Comparison of ENCODE assay signal across 10 cellular contexts in the genomic region with DNA sequence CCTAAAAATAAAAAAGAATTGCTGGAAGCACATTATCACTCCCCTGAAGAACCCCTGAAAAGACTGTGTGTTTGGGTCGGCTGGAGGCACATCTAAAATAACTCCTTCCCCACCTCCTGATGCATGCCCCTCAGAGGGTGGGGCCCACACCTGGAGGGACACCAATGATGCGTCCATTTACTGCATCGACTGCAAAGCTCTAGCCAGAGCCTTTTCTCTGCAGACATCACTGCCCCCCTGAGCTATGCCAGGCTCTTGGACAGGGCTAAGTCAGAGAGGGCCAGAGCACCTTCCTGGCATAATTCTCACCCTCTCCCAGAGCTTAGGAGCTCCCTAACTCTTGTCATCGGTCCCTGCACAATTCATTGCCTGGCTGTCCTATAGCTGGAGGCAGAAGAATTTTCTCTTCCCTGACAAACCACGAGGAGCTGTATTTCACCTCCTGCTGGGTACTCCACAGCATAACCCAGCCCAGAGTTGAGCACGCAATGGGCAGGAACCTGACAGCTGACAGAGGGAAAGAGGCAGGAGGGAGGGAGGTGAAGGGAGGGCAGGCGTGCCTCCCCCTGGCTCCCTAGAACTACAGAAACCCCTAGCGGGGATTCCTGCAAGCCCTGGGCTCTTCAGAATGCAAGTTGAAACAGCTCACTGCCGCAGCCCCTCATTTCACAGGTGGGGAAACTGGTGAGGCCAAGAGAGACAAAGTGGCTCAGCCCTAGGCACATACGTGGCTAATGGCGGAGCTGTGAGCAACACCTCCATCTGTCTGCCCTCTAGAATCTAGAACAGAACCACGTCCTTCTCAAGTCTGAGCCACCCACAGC. TPM values are rescaled to one million over a fixed set of nuclear protein-coding genes. Genes with fewer than 3 reads are reported as not detected.
DNase-seq lines count a peak whose midpoint lies in the region; ATAC-seq and TF ChIP-seq lines count a peak whose summit lies in the region.
"Had no signal": no experiment of that assay in that cellular context is flagged by ENCODE, and none has a peak within 500 bp of the region (broad histone marks: within the 10 kb centered on the region; RNA-seq: fewer than 3 reads in every experiment).

No MANE protein-coding gene starts in this region.

- ATAC-seq in activated CD8-positive, alpha-beta T cell treated with anti-CD3 and anti-CD28 coated beads, Interleukin-2, amount 10 ng/mL, durations not matched to agents 7 days and 5 days = peak; percentile 17
- ATAC-seq in HG02938 (IDR thresholded peaks at IDR 0.05; ENCODE audit: unreplicated experiment) = no peak
- no peak for ATAC-seq in HG02763 (IDR thresholded peaks at IDR 0.05; ENCODE audit: unreplicated experiment)
- ATAC-seq: naive thymus-derived CD8-positive, alpha-beta T cell had no signal

- WGBS in H9 (ENCODE audit: extremely low coverage, insufficient read length, low lambda C conversion rate) = no CpG with 5 or more reads among the region's 12 CpGs
- WGBS in thyroid gland, 2 donors = 71 to 89% methylated on average over 12 of the region's 12 CpGs

- no peak overlapping the region for H3K27ac ChIP-seq in H9 (ENCODE audit: insufficient read length, low read depth, low read length)
- peak overlapping the region; percentile 2 to 62 (median 58) for H3K27ac ChIP-seq in thyroid gland
- H3K27ac ChIP-seq: KMS-11 had no signal

- H4K8ac ChIP-seq in H9 (replicated peaks; ENCODE audit: insufficient read length, low read depth, low read length) = no peak overlapping the region

- H3K14ac ChIP-seq in H9 (ENCODE audit: insufficient read depth, low read length) = no peak overlapping the region

- no peaks in the 10 kb centered on the region; the same call in 1 of the 2 replicates for H3K79me2 ChIP-seq in H9 (ENCODE audit: insufficient read depth, low read length)

- DNase-seq in H9 = no peak
- no peak for DNase-seq in activated CD8-positive, alpha-beta T cell treated with anti-CD3 and anti-CD28 coated beads, Interleukin-2, amount 10 ng/mL, durations not matched to agents 7 days and 5 days
- DNase-seq in islet precursor cell = peak; percentile 55
- DNase-seq in thyroid gland = peak in 1 of 2 donors; percentile 10
- DNase-seq in T1000 (lab: John Stamatoyannopoulos, UW) = no peak
- DNase-seq: OCI-M1 had no signal

- POLR2A ChIA-PET in activated CD8-positive, alpha-beta T cell treated with anti-CD3 and anti-CD28 coated beads, Interleukin-2, amount 10 ng/mL, durations not matched to agents 7 days and 5 days (lab: Charles Lee) = no interaction called here

- H3K4me2 ChIP-seq in H9 (ENCODE audit: insufficient read depth, insufficient read length, low read length) = no peak overlapping the region
- H3K4me2 ChIP-seq: KMS-11 had no signal

- H2AFZ ChIP-seq in H9 (ENCODE audit: low read length) = no peak overlapping the region

- H3K4me1 ChIP-seq in H9 (ENCODE audit: insufficient read depth, low read length) = peaks cover 6% of the 10 kb centered on the region; the same call in 1 of the 2 replicates
- H3K4me1 ChIP-seq in thyroid gland = peaks cover 23 to 27% of the 10 kb centered on the region in 2 donors

- no peaks in the 10 kb centered on the region for H3K27me3 Mint-ChIP-seq in H9 (ENCODE audit: low read depth)
- no peaks in the 10 kb centered on the region for H3K27me3 Mint-ChIP-seq in activated CD8-positive, alpha-beta T cell treated with anti-CD3 and anti-CD28 coated beads, Interleukin-2, amount 10 ng/mL, durations not matched to agents 7 days and 5 days (ENCODE audit: low read depth)
- H3K27me3 Mint-ChIP-seq: naive thymus-derived CD8-positive, alpha-beta T cell had no signal

- H3K9me3 ChIP-seq in H9 (ENCODE audit: control insufficient read depth, low read depth, low read length) (no peaks in the 10 kb centered on the region), thyroid gland (no peaks in the 10 kb centered on the region)

- no peak overlapping the region for H3K9ac ChIP-seq in H9 (ENCODE audit: extremely low read depth, insufficient read length, low read length)
- H3K9ac ChIP-seq: KMS-11 had no signal

- TF ChIP-seq CTCF in H9 (conservative IDR thresholded peaks at IDR 0.05) (no peak), thyroid gland (IDR thresholded peaks at IDR 0.05) (no peak)

- H4K20me1 ChIP-seq in H9 (ENCODE audit: control insufficient read depth, insufficient read depth, insufficient read length) = no peaks in the 10 kb centered on the region

- H2BK15ac ChIP-seq in H9 (ENCODE audit: low read depth, low read length) = no peak overlapping the region

- no peak overlapping the region for H4K5ac ChIP-seq in H9 (ENCODE audit: insufficient read length, low read depth, low read length)

- intact Hi-C loops in thyroid gland (cut with DNase I) = no loop called here

- H3K36me3 Mint-ChIP-seq in H9 (ENCODE audit: insufficient read depth in 1 of 3, low read depth in 3 of 3) = peaks cover 14 to 23% (median 18%) of the 10 kb centered on the region in 3 experiments; a peak in 6 of 7 replicates
- peaks cover 10% of the 10 kb centered on the region for H3K36me3 Mint-ChIP-seq in activated CD8-positive, alpha-beta T cell treated with anti-CD3 and anti-CD28 coated beads, Interleukin-2, amount 10 ng/mL, durations not matched to agents 7 days and 5 days (ENCODE audit: low read depth)

- H2BK12ac ChIP-seq in H9 (ENCODE audit: insufficient read length, low read depth, low read length) = no peak overlapping the region

- H2AK5ac ChIP-seq in H9 (ENCODE audit: insufficient read length, low read length) = no peak overlapping the region

- H4K91ac ChIP-seq in H9 (ENCODE audit: insufficient read length, low read depth, low read length) = no peak overlapping the region

- peaks cover 2% of the 10 kb centered on the region for H3K23me2 ChIP-seq in H9 (ENCODE audit: insufficient read length, low read depth, low read length, poor library complexity, severe bottlenecking)

- no peak for TF ChIP-seq POLR2A in thyroid gland (IDR thresholded peaks at IDR 0.05)

- H3K36me3 ChIP-seq in thyroid gland = no peaks in the 10 kb centered on the region

- peak overlapping the region in 1 of 2 experiments; percentile 62; a peak in 1 of 5 replicates for H3K4me3 Mint-ChIP-seq in H9
- H3K4me3 Mint-ChIP-seq in activated CD8-positive, alpha-beta T cell treated with anti-CD3 and anti-CD28 coated beads, Interleukin-2, amount 10 ng/mL, durations not matched to agents 7 days and 5 days = no peak overlapping the region
- H3K4me3 Mint-ChIP-seq: naive thymus-derived CD8-positive, alpha-beta T cell had no signal

- H3K27ac Mint-ChIP-seq in H9 = peak overlapping the region in 2 of 3 experiments; percentile 68 to 82; a peak in 3 of 7 replicates
- no peak overlapping the region for H3K27ac Mint-ChIP-seq in activated CD8-positive, alpha-beta T cell treated with anti-CD3 and anti-CD28 coated beads, Interleukin-2, amount 10 ng/mL, durations not matched to agents 7 days and 5 days

- no peaks in the 10 kb centered on the region for H3K27me3 ChIP-seq in H9 (ENCODE audit: insufficient read depth, low read length)
- no peaks in the 10 kb centered on the region for H3K27me3 ChIP-seq in thyroid gland

- H2BK120ac ChIP-seq in H9 (ENCODE audit: low read depth, low read length, poor library complexity, severe bottlenecking) = no peak overlapping the region

- H3K79me1 ChIP-seq in H9 (ENCODE audit: insufficient read depth, low read depth, low read length, poor library complexity, severe bottlenecking) = no peaks in the 10 kb centered on the region

- H2BK20ac ChIP-seq in H9 (ENCODE audit: low read depth, low read length, poor library complexity, severe bottlenecking) = no peak overlapping the region

- H3K23ac ChIP-seq in H9 (ENCODE audit: insufficient read length, low read depth, low read length) = no peak overlapping the region

- H3T11ph ChIP-seq in H9 (ENCODE audit: low read length) = no peak overlapping the region

- H3K4ac ChIP-seq in H9 (ENCODE audit: low read depth, low read length) = no peak overlapping the region

- no peak overlapping the region for H2BK5ac ChIP-seq in H9 (ENCODE audit: insufficient read length, low read length)

- no peaks in the 10 kb centered on the region for H3K9me3 Mint-ChIP-seq in H9
- H3K9me3 Mint-ChIP-seq in activated CD8-positive, alpha-beta T cell treated with anti-CD3 and anti-CD28 coated beads, Interleukin-2, amount 10 ng/mL, durations not matched to agents 7 days and 5 days (ENCODE audit: insufficient read depth) = no peaks in the 10 kb centered on the region

- H3K18ac ChIP-seq in H9 (ENCODE audit: insufficient read length, low read depth, low read length) = no peak overlapping the region

- H3K4me3 ChIP-seq in thyroid gland (replicated peaks in 1 of 3) = no peak overlapping the region

- no peak overlapping the region for H3K56ac ChIP-seq in H9 (ENCODE audit: insufficient read length, low read depth, low read length)

- H3K4me1 Mint-ChIP-seq in H9 = peaks cover 33 to 40% of the 10 kb centered on the region in 2 experiments
- peaks cover 22% of the 10 kb centered on the region for H3K4me1 Mint-ChIP-seq in activated CD8-positive, alpha-beta T cell treated with anti-CD3 and anti-CD28 coated beads, Interleukin-2, amount 10 ng/mL, durations not matched to agents 7 days and 5 days (ENCODE audit: low read depth)

- CTCF ChIA-PET in activated CD8-positive, alpha-beta T cell treated with anti-CD3 and anti-CD28 coated beads, Interleukin-2, amount 10 ng/mL, durations not matched to agents 7 days and 5 days (lab: Charles Lee) = interaction anchor here (1.1 kb wide), 1 partner anchor 542 kb away, joined by 3 read pairs; no protein-coding TSS in a partner anchor

RNA-seq across cellular contexts. Expression of a gene that starts 46.6 kb away (rescaled TPM):
- 22.7 and 23.0 TPM in 2 replicates for total RNA-seq in H9 (2021)
- total RNA-seq in activated CD8-positive, alpha-beta T cell treated with anti-CD3 and anti-CD28 coated beads, Interleukin-2, amount 10 ng/mL, durations not matched to agents 7 days and 5 days = 10 to 100 TPM; 10.8 to 13.3 TPM
- total RNA-seq in thyroid gland = 10 to 100 TPM in 3 of 4 donors, 1 to 10 TPM in 1; 9.8 to 14.6 (median 13.9) TPM
